ENCODE assay signal across 8 cellular contexts in the genomic region with DNA sequence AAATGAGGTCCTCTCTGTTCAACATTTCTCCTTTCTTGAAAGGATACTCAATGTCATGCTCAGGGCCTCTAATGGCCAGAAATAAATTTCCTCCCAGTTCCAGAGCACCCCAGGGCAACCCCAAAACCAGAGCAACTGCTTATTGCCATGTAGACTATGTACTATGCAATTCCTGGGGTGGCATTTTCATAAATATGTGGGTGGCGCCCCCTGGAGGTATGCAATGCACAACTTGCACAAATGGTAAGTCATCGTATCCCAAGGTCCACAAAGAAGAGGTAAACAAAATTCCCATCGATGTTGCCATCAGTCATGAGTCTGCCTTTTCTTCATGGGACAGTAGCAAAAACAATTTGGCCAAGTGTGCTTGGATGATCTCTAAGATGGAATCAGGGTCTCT.
DNase-seq lines count a peak whose midpoint lies in the region; TF ChIP-seq lines count a peak whose summit lies in the region.
"Not testable (repeated sequence)": the region's sequence is repeated elsewhere in the genome, so short reads cannot be mapped to it uniquely, and the experiment has no call there.

No MANE protein-coding gene starts in this region.

- not testable (repeated sequence) for H3K36me3 ChIP-seq in SK-N-SH (replicated peaks in 1 of 2; ENCODE audit: control insufficient read depth in 1 of 2, insufficient read depth in 2 of 2, low read length in 1 of 2); thyroid gland

- H3K4me1 Mint-ChIP-seq in Calu3 (ENCODE audit: low read depth, unreplicated experiment); activated CD4-positive, alpha-beta memory T cell treated with anti-CD3 and anti-CD28 coated beads for 36 hours (ENCODE audit: low read depth); activated naive CD4-positive, alpha-beta T cell treated with anti-CD3 and anti-CD28 coated beads, Interleukin-2, amount 10 ng/mL, durations not matched to agents 7 days and 5 days; progenitor cell of endocrine pancreas (ENCODE audit: low read depth): not testable (repeated sequence)

- not testable (repeated sequence) for H3K4me2 ChIP-seq in SK-N-SH

- not testable (repeated sequence) for H3K9me2 ChIP-seq in SK-N-SH

- H3K4me1 ChIP-seq in SK-N-SH (ENCODE audit: control insufficient read depth in 1 of 2, insufficient read depth in 2 of 2, low read depth in 1 of 2, low read length in 1 of 2); thyroid gland: not testable (repeated sequence)

- H3K36me3 Mint-ChIP-seq in Calu3 (ENCODE audit: insufficient read depth, unreplicated experiment); activated CD4-positive, alpha-beta memory T cell treated with anti-CD3 and anti-CD28 coated beads for 36 hours; activated naive CD4-positive, alpha-beta T cell treated with anti-CD3 and anti-CD28 coated beads, Interleukin-2, amount 10 ng/mL, durations not matched to agents 7 days and 5 days; progenitor cell of endocrine pancreas (ENCODE audit: insufficient read depth): not testable (repeated sequence)

- H3K79me2 ChIP-seq in SK-N-SH (ENCODE audit: insufficient read depth): not testable (repeated sequence)

- not testable (repeated sequence) for H3F3A ChIP-seq in SK-N-SH (replicated peaks; ENCODE audit: insufficient read depth)

- intact Hi-C loops in Calu3 (cut with micrococcal nuclease; ENCODE audit: unreplicated experiment): not testable (repeated sequence)
- intact Hi-C loops in activated CD4-positive, alpha-beta memory T cell treated with anti-CD3 and anti-CD28 coated beads for 36 hours (cut with micrococcal nuclease): loop anchor here (10.0 kb wide), 1 partner anchor 90 kb away; no protein-coding TSS in a partner anchor
- intact Hi-C loops in thyroid gland (cut with DNase I): loop anchor here (10.0 kb wide), 1 partner anchor 100 kb away; no protein-coding TSS in a partner anchor

- TF ChIP-seq RAD21 in Ishikawa (IDR thresholded peaks at IDR 0.05; ENCODE audit: low read depth): peak; percentile 34
- peak; percentile 6; the same call in 1 of the 2 replicates for TF ChIP-seq RAD21 in SK-N-SH (IDR thresholded peaks at IDR 0.05; ENCODE audit: low read length)

- POLR2A ChIA-PET in SK-N-SH (lab: Yijun Ruan, JAX); activated CD4-positive, alpha-beta memory T cell treated with anti-CD3 and anti-CD28 coated beads for 36 hours (lab: Charles Lee): not testable (repeated sequence)

- H3K27ac ChIP-seq in SK-N-SH (ENCODE audit: low read depth in 2 of 2, low read length in 1 of 2); thyroid gland: not testable (repeated sequence)

- not testable (repeated sequence) for BruUV-seq in Calu3 (replicated peaks; lab: Mats Ljungman, UMichigan)

- not testable (repeated sequence) for H3K9ac ChIP-seq in SK-N-SH

- not testable (repeated sequence) for TF ChIP-seq EP300 in Ishikawa (IDR thresholded peaks at IDR 0.05; ENCODE audit: borderline replicate concordance); SK-N-SH (IDR thresholded peaks at IDR 0.05; ENCODE audit: borderline replicate concordance in 1 of 2, low read depth in 1 of 2, low read length in 1 of 2)

- H2AFZ ChIP-seq in SK-N-SH (ENCODE audit: low read depth): not testable (repeated sequence)

- not testable (repeated sequence) for H3K27me3 ChIP-seq in SK-N-SH (ENCODE audit: insufficient read depth); thyroid gland

- H3K4me3 Mint-ChIP-seq in Calu3 (ENCODE audit: low read depth, unreplicated experiment); activated CD4-positive, alpha-beta memory T cell treated with anti-CD3 and anti-CD28 coated beads for 36 hours; activated naive CD4-positive, alpha-beta T cell treated with anti-CD3 and anti-CD28 coated beads, Interleukin-2, amount 10 ng/mL, durations not matched to agents 7 days and 5 days; progenitor cell of endocrine pancreas (ENCODE audit: low read depth): not testable (repeated sequence)

- H3K27me3 Mint-ChIP-seq in Calu3 (ENCODE audit: unreplicated experiment): peaks cover 39% of the 10 kb centered on the region
- not testable (repeated sequence) for H3K27me3 Mint-ChIP-seq in activated CD4-positive, alpha-beta memory T cell treated with anti-CD3 and anti-CD28 coated beads for 36 hours; progenitor cell of endocrine pancreas
- peaks cover 18% of the 10 kb centered on the region for H3K27me3 Mint-ChIP-seq in activated naive CD4-positive, alpha-beta T cell treated with anti-CD3 and anti-CD28 coated beads, Interleukin-2, amount 10 ng/mL, durations not matched to agents 7 days and 5 days

- not testable (repeated sequence) for H4K20me1 ChIP-seq in SK-N-SH (ENCODE audit: insufficient read depth)

- DNase-seq in Calu3 (peak; percentile 34), fibroblast of pulmonary artery (ENCODE audit: low read depth) (peak; percentile 4), thyroid gland (peak; percentile 40 to 51)
- not testable (repeated sequence) for DNase-seq in SK-N-SH; progenitor cell of endocrine pancreas (ENCODE audit: low spot score, unreplicated experiment)
- DNase-seq in activated CD4-positive, alpha-beta memory T cell treated with anti-CD3 and anti-CD28 coated beads for 36 hours: peak; percentile 61
- DNase-seq in activated naive CD4-positive, alpha-beta T cell treated with anti-CD3 and anti-CD28 coated beads, Interleukin-2, amount 10 ng/mL, durations not matched to agents 7 days and 5 days: peak; percentile 34

- H3K9me3 ChIP-seq in SK-N-SH, thyroid gland: not testable (repeated sequence)

- TF ChIP-seq POLR2A in thyroid gland (IDR thresholded peaks at IDR 0.05): not testable (repeated sequence)

- peak overlapping the region in 1 of 2 experiments; percentile 9; a peak in 1 of 4 replicates for H3K4me3 ChIP-seq in SK-N-SH (ENCODE audit: low read depth in 2 of 2, low read length in 1 of 2)
- not testable (repeated sequence) for H3K4me3 ChIP-seq in fibroblast of pulmonary artery (replicated peaks; ENCODE audit: low read depth, low read length); thyroid gland (replicated peaks in 1 of 3)

- TF ChIP-seq CTCF in Calu3 (IDR thresholded peaks at IDR 0.05; ENCODE audit: unreplicated experiment) (peak; percentile 23), SK-N-SH (IDR thresholded peaks at IDR 0.05) (peak; percentile 33; the same call in 1 of the 2 replicates), progenitor cell of endocrine pancreas (IDR thresholded peaks at IDR 0.05; ENCODE audit: unreplicated experiment) (peak; percentile 41), thyroid gland (IDR thresholded peaks at IDR 0.05) (peak in 4 of 6 experiments; percentile 12 to 56 (median 36))
- TF ChIP-seq CTCF in fibroblast of pulmonary artery (IDR thresholded peaks at IDR 0.05; ENCODE audit: low read length, missing control alignments): not testable (repeated sequence)

- WGBS in SK-N-SH (ENCODE audit: low lambda C conversion rate): 7% methylated on average over 2 of the region's 3 CpGs
- WGBS in thyroid gland, 2 donors: 5% methylated on average over 3 of the region's 3 CpGs; no CpG with 5 or more reads in 1 of the 2 donors

- H3K9me3 Mint-ChIP-seq in Calu3 (ENCODE audit: low read depth, unreplicated experiment); activated CD4-positive, alpha-beta memory T cell treated with anti-CD3 and anti-CD28 coated beads for 36 hours; activated naive CD4-positive, alpha-beta T cell treated with anti-CD3 and anti-CD28 coated beads, Interleukin-2, amount 10 ng/mL, durations not matched to agents 7 days and 5 days; progenitor cell of endocrine pancreas (ENCODE audit: low read depth): not testable (repeated sequence)

- CTCF ChIA-PET in Calu3 (lab: Charles Lee); activated naive CD4-positive, alpha-beta T cell treated with anti-CD3 and anti-CD28 coated beads, Interleukin-2, amount 10 ng/mL, durations not matched to agents 7 days and 5 days (lab: Charles Lee): not testable (repeated sequence)
- CTCF ChIA-PET in SK-N-SH (lab: Yijun Ruan, JAX): interaction anchor here (1.6 kb wide), 1 partner anchor 95 kb away, joined by 4 read pairs; no protein-coding TSS in a partner anchor
- CTCF ChIA-PET in activated CD4-positive, alpha-beta memory T cell treated with anti-CD3 and anti-CD28 coated beads for 36 hours (lab: Charles Lee): interaction anchor here (0.9 kb wide), 1 partner anchor 95 kb away, joined by 5 read pairs; no protein-coding TSS in a partner anchor

- not testable (repeated sequence) for H3K27ac Mint-ChIP-seq in Calu3 (ENCODE audit: unreplicated experiment); activated CD4-positive, alpha-beta memory T cell treated with anti-CD3 and anti-CD28 coated beads for 36 hours; activated naive CD4-positive, alpha-beta T cell treated with anti-CD3 and anti-CD28 coated beads, Interleukin-2, amount 10 ng/mL, durations not matched to agents 7 days and 5 days; progenitor cell of endocrine pancreas
